In genomic region chr11:2399488-2400068, GRCh38 we compare ENCODE assay signal across 1 cellular context.
A peak's percentile ranks its signal among the peaks of the same experiment; 100 is the strongest.
TF ChIP-seq lines count a peak whose summit lies in the region.

No MANE protein-coding gene starts in this region.

TF ChIP-seq in K562, 482 proteins besides CTCF, POLR2A, EP300 and RAD21 (continues in another document):
- TF ChIP-seq PRPF4 (IDR thresholded peaks at IDR 0.05; ENCODE audit: insufficient read depth, low read depth, low read length, poor library complexity, severe bottlenecking) (no peak), TEAD4 (IDR thresholded peaks at IDR 0.05; ENCODE audit: low read length) (no peak), TEAD4 (CRISPR knock-in tag; IDR thresholded peaks at IDR 0.05; ENCODE audit: borderline replicate concordance) (no peak), ZNF592 (IDR thresholded peaks at IDR 0.05) (no peak), ZNF75A (CRISPR knock-in tag; IDR thresholded peaks at IDR 0.05) (no peak), KDM1A (IDR thresholded peaks at IDR 0.05) (no peak), KLF1 (tag; IDR thresholded peaks at IDR 0.05) (no peak), SIX5 (IDR thresholded peaks at IDR 0.05; ENCODE audit: borderline replicate concordance in 1 of 2, insufficient read depth in 1 of 2, low read depth in 1 of 2, low read length in 2 of 2) (no peak), COPS2 (conservative IDR thresholded peaks at IDR 0.05) (no peak), RAD51 (IDR thresholded peaks at IDR 0.05; ENCODE audit: borderline replicate concordance, low read depth) (no peak), AFF1 (IDR thresholded peaks at IDR 0.05; ENCODE audit: low read depth in 1 of 2, partially characterized antibody in 2 of 2) (no peak), HDAC6 (IDR thresholded peaks at IDR 0.05; ENCODE audit: low read depth, low read length) (no peak), SAP30 (IDR thresholded peaks at IDR 0.05; ENCODE audit: borderline replicate concordance, insufficient read depth, low read depth, low read length, poor library complexity, severe bottlenecking) (no peak), E2F1 (CRISPR knock-in tag; IDR thresholded peaks at IDR 0.05) (no peak), BHLHE40 (IDR thresholded peaks at IDR 0.05; ENCODE audit: low read length) (no peak), ZNF696 (CRISPR knock-in tag; conservative IDR thresholded peaks at IDR 0.05) (no peak), FUS (optimal IDR thresholded peaks at IDR 0.05; ENCODE audit: low read depth, low read length) (no peak), ELK3 (CRISPR knock-in tag; IDR thresholded peaks at IDR 0.05) (no peak), TFE3 (CRISPR knock-in tag; IDR thresholded peaks at IDR 0.05) (no peak), ZNF830 (CRISPR knock-in tag; IDR thresholded peaks at IDR 0.05) (no peak), ZNF551 (CRISPR knock-in tag; IDR thresholded peaks at IDR 0.05) (no peak), E2F6 (IDR thresholded peaks at IDR 0.05; ENCODE audit: borderline replicate concordance in 1 of 2, extremely low read depth in 1 of 2, insufficient read depth in 1 of 2, insufficient read length in 1 of 2, low read depth in 1 of 2, low read length in 1 of 2, poor library complexity in 1 of 2, severe bottlenecking in 1 of 2) (peak in 1 of 2 experiments; percentile 5), ARHGAP35 (IDR thresholded peaks at IDR 0.05; ENCODE audit: partially characterized antibody) (no peak), ZNF76 (CRISPR knock-in tag; IDR thresholded peaks at IDR 0.05; ENCODE audit: borderline replicate concordance) (no peak), FOXM1 (IDR thresholded peaks at IDR 0.05; ENCODE audit: low read depth) (no peak), FOXM1 (CRISPR knock-in tag; IDR thresholded peaks at IDR 0.05; ENCODE audit: low read depth) (no peak), ZBTB7A (IDR thresholded peaks at IDR 0.05; ENCODE audit: borderline replicate concordance, control insufficient read depth, low read depth, low read length) (no peak), FOXK2 (conservative IDR thresholded peaks at IDR 0.05 in 1 of 2, IDR thresholded peaks at IDR 0.05 in 1 of 2; ENCODE audit: low read depth in 2 of 2) (no peak), ZNF707 (CRISPR knock-in tag; conservative IDR thresholded peaks at IDR 0.05) (no peak), TAL1 (IDR thresholded peaks at IDR 0.05) (no peak), SMARCA5 (IDR thresholded peaks at IDR 0.05) (no peak), FOXP1 (CRISPR knock-in tag; IDR thresholded peaks at IDR 0.05) (0 out of 2 replicates have a peak, but pooled peaks have one; percentile 14), HDGF (IDR thresholded peaks at IDR 0.05) (no peak), ZNF324 (CRISPR knock-in tag; IDR thresholded peaks at IDR 0.05) (no peak; the same call in 1 of the 2 replicates), MAFK (IDR thresholded peaks at IDR 0.05; ENCODE audit: low read length) (no peak), MBD2 (IDR thresholded peaks at IDR 0.05; ENCODE audit: borderline replicate concordance, low read depth) (no peak), NFE2 (IDR thresholded peaks at IDR 0.05; ENCODE audit: low read depth) (no peak), ZNF124 (CRISPR knock-in tag; IDR thresholded peaks at IDR 0.05) (no peak), RBBP5 (IDR thresholded peaks at IDR 0.05; ENCODE audit: borderline replicate concordance, insufficient read depth, low read length, poor library complexity, severe bottlenecking) (peak; percentile 8)
- TF ChIP-seq, protein P1, sequence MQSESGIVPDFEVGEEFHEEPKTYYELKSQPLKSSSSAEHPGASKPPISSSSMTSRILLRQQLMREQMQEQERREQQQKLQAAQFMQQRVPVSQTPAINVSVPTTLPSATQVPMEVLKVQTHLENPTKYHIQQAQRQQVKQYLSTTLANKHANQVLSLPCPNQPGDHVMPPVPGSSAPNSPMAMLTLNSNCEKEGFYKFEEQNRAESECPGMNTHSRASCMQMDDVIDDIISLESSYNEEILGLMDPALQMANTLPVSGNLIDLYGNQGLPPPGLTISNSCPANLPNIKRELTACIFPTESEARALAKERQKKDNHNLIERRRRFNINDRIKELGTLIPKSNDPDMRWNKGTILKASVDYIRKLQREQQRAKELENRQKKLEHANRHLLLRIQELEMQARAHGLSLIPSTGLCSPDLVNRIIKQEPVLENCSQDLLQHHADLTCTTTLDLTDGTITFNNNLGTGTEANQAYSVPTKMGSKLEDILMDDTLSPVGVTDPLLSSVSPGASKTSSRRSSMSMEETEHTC (IDR thresholded peaks at IDR 0.05): no peak
- TF ChIP-seq, protein P2, sequence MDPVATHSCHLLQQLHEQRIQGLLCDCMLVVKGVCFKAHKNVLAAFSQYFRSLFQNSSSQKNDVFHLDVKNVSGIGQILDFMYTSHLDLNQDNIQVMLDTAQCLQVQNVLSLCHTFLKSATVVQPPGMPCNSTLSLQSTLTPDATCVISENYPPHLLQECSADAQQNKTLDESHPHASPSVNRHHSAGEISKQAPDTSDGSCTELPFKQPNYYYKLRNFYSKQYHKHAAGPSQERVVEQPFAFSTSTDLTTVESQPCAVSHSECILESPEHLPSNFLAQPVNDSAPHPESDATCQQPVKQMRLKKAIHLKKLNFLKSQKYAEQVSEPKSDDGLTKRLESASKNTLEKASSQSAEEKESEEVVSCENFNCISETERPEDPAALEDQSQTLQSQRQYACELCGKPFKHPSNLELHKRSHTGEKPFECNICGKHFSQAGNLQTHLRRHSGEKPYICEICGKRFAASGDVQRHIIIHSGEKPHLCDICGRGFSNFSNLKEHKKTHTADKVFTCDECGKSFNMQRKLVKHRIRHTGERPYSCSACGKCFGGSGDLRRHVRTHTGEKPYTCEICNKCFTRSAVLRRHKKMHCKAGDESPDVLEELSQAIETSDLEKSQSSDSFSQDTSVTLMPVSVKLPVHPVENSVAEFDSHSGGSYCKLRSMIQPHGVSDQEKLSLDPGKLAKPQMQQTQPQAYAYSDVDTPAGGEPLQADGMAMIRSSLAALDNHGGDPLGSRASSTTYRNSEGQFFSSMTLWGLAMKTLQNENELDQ (CRISPR knock-in tag; IDR thresholded peaks at IDR 0.05; ENCODE audit: borderline replicate concordance): no peak
- TF ChIP-seq, protein P3, sequence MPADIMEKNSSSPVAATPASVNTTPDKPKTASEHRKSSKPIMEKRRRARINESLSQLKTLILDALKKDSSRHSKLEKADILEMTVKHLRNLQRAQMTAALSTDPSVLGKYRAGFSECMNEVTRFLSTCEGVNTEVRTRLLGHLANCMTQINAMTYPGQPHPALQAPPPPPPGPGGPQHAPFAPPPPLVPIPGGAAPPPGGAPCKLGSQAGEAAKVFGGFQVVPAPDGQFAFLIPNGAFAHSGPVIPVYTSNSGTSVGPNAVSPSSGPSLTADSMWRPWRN (IDR thresholded peaks at IDR 0.05; ENCODE audit: low read depth): no peak
- TF ChIP-seq, protein P4, sequence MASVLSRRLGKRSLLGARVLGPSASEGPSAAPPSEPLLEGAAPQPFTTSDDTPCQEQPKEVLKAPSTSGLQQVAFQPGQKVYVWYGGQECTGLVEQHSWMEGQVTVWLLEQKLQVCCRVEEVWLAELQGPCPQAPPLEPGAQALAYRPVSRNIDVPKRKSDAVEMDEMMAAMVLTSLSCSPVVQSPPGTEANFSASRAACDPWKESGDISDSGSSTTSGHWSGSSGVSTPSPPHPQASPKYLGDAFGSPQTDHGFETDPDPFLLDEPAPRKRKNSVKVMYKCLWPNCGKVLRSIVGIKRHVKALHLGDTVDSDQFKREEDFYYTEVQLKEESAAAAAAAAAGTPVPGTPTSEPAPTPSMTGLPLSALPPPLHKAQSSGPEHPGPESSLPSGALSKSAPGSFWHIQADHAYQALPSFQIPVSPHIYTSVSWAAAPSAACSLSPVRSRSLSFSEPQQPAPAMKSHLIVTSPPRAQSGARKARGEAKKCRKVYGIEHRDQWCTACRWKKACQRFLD (CRISPR knock-in tag; IDR thresholded peaks at IDR 0.05): no peak
- TF ChIP-seq, protein P5, sequence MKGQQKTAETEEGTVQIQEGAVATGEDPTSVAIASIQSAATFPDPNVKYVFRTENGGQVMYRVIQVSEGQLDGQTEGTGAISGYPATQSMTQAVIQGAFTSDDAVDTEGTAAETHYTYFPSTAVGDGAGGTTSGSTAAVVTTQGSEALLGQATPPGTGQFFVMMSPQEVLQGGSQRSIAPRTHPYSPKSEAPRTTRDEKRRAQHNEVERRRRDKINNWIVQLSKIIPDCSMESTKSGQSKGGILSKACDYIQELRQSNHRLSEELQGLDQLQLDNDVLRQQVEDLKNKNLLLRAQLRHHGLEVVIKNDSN (CRISPR knock-in tag; IDR thresholded peaks at IDR 0.05): no peak; the same call in 1 of the 2 replicates
